Comparison of ENCODE assay signal across 8 cellular contexts in genomic region chr6:44387346-44388134, GRCh38. TPM values are rescaled to one million over a fixed set of nuclear protein-coding genes. Genes with fewer than 3 reads are reported as not detected.
A peak's percentile ranks its signal among the peaks of the same experiment; 100 is the strongest.
DNase-seq lines count a peak whose midpoint lies in the region; ATAC-seq and TF ChIP-seq lines count a peak whose summit lies in the region.

Gene CDC5L (plus strand): TSS chr6:44387706. CDS start chr6:44387824, 118 bp downstream.

- H3K4me1 Mint-ChIP-seq in H9 (peaks cover 23 to 29% of the 10 kb centered on the region in 2 experiments), nephron progenitor cell (peaks cover 39% of the 10 kb centered on the region)
- peaks cover 49% of the 10 kb centered on the region for H3K4me1 Mint-ChIP-seq in stimulated activated naive CD8-positive, alpha-beta T cell treated with anti-CD3 and anti-CD28 coated beads, Interleukin-15, amount 100 ng/mL, for 72 hours

- H3K27ac ChIP-seq in H9 (ENCODE audit: insufficient read length, low read depth, low read length) (peak within 1 kb of the TSS; percentile 63), MM.1S (ENCODE audit: low read length) (peak within 1 kb of the TSS; percentile 89)

- peak; percentile 97 for ATAC-seq in stimulated activated naive CD8-positive, alpha-beta T cell treated with anti-CD3 and anti-CD28 coated beads, Interleukin-15, amount 100 ng/mL, for 72 hours

- H3K9me3 ChIP-seq in H9 (ENCODE audit: control insufficient read depth, low read depth, low read length) (no peaks in the 10 kb centered on the region), MM.1S (replicated peaks; ENCODE audit: insufficient read depth, low read length) (no peaks in the 10 kb centered on the region)

- no peak within 1 kb of the TSS; the same call in 1 of the 2 replicates for H3K4ac ChIP-seq in H9 (ENCODE audit: low read depth, low read length)

- H3K4me3 ChIP-seq in MM.1S (ENCODE audit: low read length): peak within 1 kb of the TSS; percentile 93

- H3K4me3 Mint-ChIP-seq in H9 (peak within 1 kb of the TSS; percentile 98 to 99), nephron progenitor cell (peak within 1 kb of the TSS; percentile 96)
- peak within 1 kb of the TSS; percentile 96 to 99 for H3K4me3 Mint-ChIP-seq in stimulated activated naive CD8-positive, alpha-beta T cell treated with anti-CD3 and anti-CD28 coated beads, Interleukin-15, amount 100 ng/mL, for 72 hours

- peaks cover 5% of the 10 kb centered on the region; the same call in 1 of the 2 replicates for H3F3A ChIP-seq in MM.1S (ENCODE audit: insufficient read depth, low read length)

- no peak within 1 kb of the TSS for H2BK15ac ChIP-seq in H9 (ENCODE audit: low read depth, low read length)

- H3K9me3 Mint-ChIP-seq in H9 (no peaks in the 10 kb centered on the region), nephron progenitor cell (no peaks in the 10 kb centered on the region)
- H3K9me3 Mint-ChIP-seq in stimulated activated naive CD8-positive, alpha-beta T cell treated with anti-CD3 and anti-CD28 coated beads, Interleukin-15, amount 100 ng/mL, for 72 hours: no peaks in the 10 kb centered on the region

- H3K79me1 ChIP-seq in H9 (ENCODE audit: insufficient read depth, low read depth, low read length, poor library complexity, severe bottlenecking): peaks cover 16% of the 10 kb centered on the region

- H2BK20ac ChIP-seq in H9 (ENCODE audit: low read depth, low read length, poor library complexity, severe bottlenecking): no peak within 1 kb of the TSS

- no peaks in the 10 kb centered on the region for H4K20me1 ChIP-seq in H9 (ENCODE audit: control insufficient read depth, insufficient read depth, insufficient read length)
- peaks cover 13% of the 10 kb centered on the region; the same call in 1 of the 2 replicates for H4K20me1 ChIP-seq in MM.1S (ENCODE audit: insufficient read depth, low read length)

- H3K23me2 ChIP-seq in H9 (ENCODE audit: insufficient read length, low read depth, low read length, poor library complexity, severe bottlenecking): peaks cover 10% of the 10 kb centered on the region

- no peak within 1 kb of the TSS for H3K23ac ChIP-seq in H9 (ENCODE audit: insufficient read length, low read depth, low read length)

- H3K4me2 ChIP-seq in H9 (ENCODE audit: insufficient read depth, insufficient read length, low read length): peak within 1 kb of the TSS; percentile 95
- peak within 1 kb of the TSS; percentile 98 for H3K4me2 ChIP-seq in MM.1S (ENCODE audit: low read depth, low read length)

- H3K79me2 ChIP-seq in H9 (ENCODE audit: insufficient read depth, low read length) (peaks cover 19% of the 10 kb centered on the region), MM.1S (ENCODE audit: low read length) (peaks cover 45% of the 10 kb centered on the region)

- H3K27me3 ChIP-seq in H9 (ENCODE audit: insufficient read depth, low read length) (peaks cover 2% of the 10 kb centered on the region; the same call in 1 of the 2 replicates), MM.1S (replicated peaks; ENCODE audit: insufficient read depth, low read length) (no peaks in the 10 kb centered on the region)

- no peak within 1 kb of the TSS for H4K5ac ChIP-seq in H9 (ENCODE audit: insufficient read length, low read depth, low read length)

- DNase-seq in ELR (ENCODE audit: low read depth) (peak; percentile 99), H9 (peak; percentile 95), MM.1S (peak; percentile 98), SIG-M5 (lab: John Stamatoyannopoulos, UW) (peak; percentile 90), activated gamma-delta T cell (lab: John Stamatoyannopoulos, UW) (peak; percentile 61), fibroblast of the conjunctiva (ENCODE audit: low read depth) (peak; percentile 99), nephron progenitor cell (peak; percentile 93)
- peak; percentile 94 to 97 for DNase-seq in stimulated activated naive CD8-positive, alpha-beta T cell treated with anti-CD3 and anti-CD28 coated beads, Interleukin-15, amount 100 ng/mL, for 72 hours

- H3K27me3 Mint-ChIP-seq in H9 (ENCODE audit: low read depth) (no peaks in the 10 kb centered on the region), nephron progenitor cell (ENCODE audit: low read depth, poor library complexity) (no peaks in the 10 kb centered on the region)
- no peaks in the 10 kb centered on the region for H3K27me3 Mint-ChIP-seq in stimulated activated naive CD8-positive, alpha-beta T cell treated with anti-CD3 and anti-CD28 coated beads, Interleukin-15, amount 100 ng/mL, for 72 hours

- no CpG with 5 or more reads among the region's 56 CpGs for WGBS in H9 (ENCODE audit: extremely low coverage, insufficient read length, low lambda C conversion rate)

- peak within 1 kb of the TSS; percentile 94 for H3K9ac ChIP-seq in H9 (ENCODE audit: extremely low read depth, insufficient read length, low read length)
- H3K9ac ChIP-seq in MM.1S (ENCODE audit: low read length): peak within 1 kb of the TSS; percentile 96

- TF ChIP-seq CTCF in H9 (conservative IDR thresholded peaks at IDR 0.05) (no peak), MM.1S (IDR thresholded peaks at IDR 0.05; ENCODE audit: low read length) (no peak), nephron progenitor cell (IDR thresholded peaks at IDR 0.05) (no peak)

- no peak within 1 kb of the TSS for H2BK12ac ChIP-seq in H9 (ENCODE audit: insufficient read length, low read depth, low read length)

- no peaks in the 10 kb centered on the region for H3K9me2 ChIP-seq in MM.1S (replicated peaks; ENCODE audit: insufficient read depth, low read length)

- H3K27ac Mint-ChIP-seq in H9: peak within 1 kb of the TSS; percentile 100
- peak within 1 kb of the TSS; percentile 100 for H3K27ac Mint-ChIP-seq in nephron progenitor cell
- H3K27ac Mint-ChIP-seq in stimulated activated naive CD8-positive, alpha-beta T cell treated with anti-CD3 and anti-CD28 coated beads, Interleukin-15, amount 100 ng/mL, for 72 hours: peak within 1 kb of the TSS; percentile 98 to 99

- no peak within 1 kb of the TSS for H2AK5ac ChIP-seq in H9 (ENCODE audit: insufficient read length, low read length)

- no peaks in the 10 kb centered on the region for H3K36me3 ChIP-seq in MM.1S (replicated peaks; ENCODE audit: insufficient read depth, low read length)

- no peak within 1 kb of the TSS for H2BK120ac ChIP-seq in H9 (ENCODE audit: low read depth, low read length, poor library complexity, severe bottlenecking)

- peaks cover 5 to 31% (median 25%) of the 10 kb centered on the region in 3 experiments; a peak in 6 of 7 replicates for H3K36me3 Mint-ChIP-seq in H9 (ENCODE audit: insufficient read depth in 1 of 3, low read depth in 3 of 3)
- peaks cover 29% of the 10 kb centered on the region for H3K36me3 Mint-ChIP-seq in nephron progenitor cell (ENCODE audit: low read depth)

- peak within 1 kb of the TSS; percentile 82 for H3K18ac ChIP-seq in H9 (ENCODE audit: insufficient read length, low read depth, low read length)

- H3T11ph ChIP-seq in H9 (ENCODE audit: low read length): no peak within 1 kb of the TSS

- H2BK5ac ChIP-seq in H9 (ENCODE audit: insufficient read length, low read length): peak within 1 kb of the TSS; percentile 11

- no peak within 1 kb of the TSS for H4K91ac ChIP-seq in H9 (ENCODE audit: insufficient read length, low read depth, low read length)

- H3K14ac ChIP-seq in H9 (ENCODE audit: insufficient read depth, low read length): peak within 1 kb of the TSS; percentile 96

- no peak within 1 kb of the TSS for H2AFZ ChIP-seq in H9 (ENCODE audit: low read length)
- H2AFZ ChIP-seq in MM.1S (ENCODE audit: low read length): peak within 1 kb of the TSS; percentile 99

- H3K4me1 ChIP-seq in H9 (ENCODE audit: insufficient read depth, low read length) (no peaks in the 10 kb centered on the region), MM.1S (ENCODE audit: low read length) (peaks cover 22% of the 10 kb centered on the region)

- H4K8ac ChIP-seq in H9 (replicated peaks; ENCODE audit: insufficient read length, low read depth, low read length): no peak within 1 kb of the TSS

- no peak within 1 kb of the TSS for H3K56ac ChIP-seq in H9 (ENCODE audit: insufficient read length, low read depth, low read length)

RNA-seq across cellular contexts. Expression of gene CDC5L, which starts in this region (rescaled TPM):
- total RNA-seq in H9 (2021): 34.3 and 34.6 TPM in 2 replicates

Comparison
In these comparisons a context has a peak if more than half of its experiments do, and no peak if none do; other contexts are left out.
1. Peak in every context shown above with its lines: DNase-seq, ATAC-seq, H3K4me3 ChIP-seq and H3K27ac ChIP-seq.